ENCODE assay signal across 17 cellular contexts in genomic region chr18:74081966-74082365, GRCh38.
DNase-seq lines count a peak whose midpoint lies in the region; ATAC-seq lines count a peak whose summit lies in the region.
"Had no signal": no experiment of that assay in that cellular context is flagged by ENCODE, and none has a peak within 500 bp of the region (broad histone marks: within the 10 kb centered on the region; RNA-seq: fewer than 3 reads in every experiment).

No MANE protein-coding gene starts in this region.

- H3K9me3 Mint-ChIP-seq in activated CD4-positive, alpha-beta T cell treated with anti-CD3 and anti-CD28 coated beads for 36 hours (ENCODE audit: low read depth) = no peaks in the 10 kb centered on the region
- no peaks in the 10 kb centered on the region for H3K9me3 Mint-ChIP-seq in CD4-positive, alpha-beta memory T cell
- no peaks in the 10 kb centered on the region for H3K9me3 Mint-ChIP-seq in activated CD8-positive, alpha-beta T cell treated with anti-CD3 and anti-CD28 coated beads, Interleukin-2, amount 10 ng/mL, durations not matched to agents 7 days and 5 days (ENCODE audit: insufficient read depth)
- H3K9me3 Mint-ChIP-seq: activated naive CD4-positive, alpha-beta T cell treated with anti-CD3 and anti-CD28 coated beads, Interleukin-2, amount 50 U/mL, for 72 hours had no signal

- H3K4me1 ChIP-seq in CD4-positive, alpha-beta memory T cell (ENCODE audit: insufficient read depth, low read length) = peaks cover 10% of the 10 kb centered on the region
- H3K4me1 ChIP-seq: A549, body of pancreas, vagina had no signal

- POLR2A ChIA-PET in activated CD4-positive, alpha-beta T cell treated with anti-CD3 and anti-CD28 coated beads for 36 hours (lab: Charles Lee) = interaction anchor here (1.0 to 1.6 kb wide), 2 partner anchors 18 to 58 kb away, joined by 3 to 4 read pairs; no protein-coding TSS in a partner anchor
- POLR2A ChIA-PET in CD4-positive, alpha-beta memory T cell (lab: Charles Lee; ENCODE audit: partially characterized antibody) = interaction anchor here (1.0 to 1.1 kb wide), 2 partner anchors 18 to 414 kb away, joined by 4 to 6 read pairs; partner anchors contain the start of gene CNDP2
- POLR2A ChIA-PET in activated CD8-positive, alpha-beta T cell treated with anti-CD3 and anti-CD28 coated beads, Interleukin-2, amount 10 ng/mL, durations not matched to agents 7 days and 5 days (lab: Charles Lee) = interaction anchor here (1.0 to 2.7 kb wide), 6 partner anchors 8 to 41 kb away, joined by 3 to 50 read pairs (median 6); no protein-coding TSS in a partner anchor

- H3K4me3 Mint-ChIP-seq in activated CD4-positive, alpha-beta T cell treated with anti-CD3 and anti-CD28 coated beads for 36 hours = no peak overlapping the region
- peak overlapping the region in 4 of 8 donors; percentile 43 to 85 (median 63) for H3K4me3 Mint-ChIP-seq in CD4-positive, alpha-beta memory T cell
- no peak overlapping the region for H3K4me3 Mint-ChIP-seq in activated CD8-positive, alpha-beta T cell treated with anti-CD3 and anti-CD28 coated beads, Interleukin-2, amount 10 ng/mL, durations not matched to agents 7 days and 5 days

- no peaks in the 10 kb centered on the region for H3K27me3 ChIP-seq in CD4-positive, alpha-beta memory T cell (ENCODE audit: insufficient read depth, low read length)
- H3K27me3 ChIP-seq: body of pancreas, ovary, vagina had no signal

- H3K36me3 Mint-ChIP-seq in activated CD4-positive, alpha-beta T cell treated with anti-CD3 and anti-CD28 coated beads for 36 hours (ENCODE audit: low read depth) = no peaks in the 10 kb centered on the region
- H3K36me3 Mint-ChIP-seq in CD4-positive, alpha-beta memory T cell = no peaks in the 10 kb centered on the region
- no peaks in the 10 kb centered on the region for H3K36me3 Mint-ChIP-seq in activated CD8-positive, alpha-beta T cell treated with anti-CD3 and anti-CD28 coated beads, Interleukin-2, amount 10 ng/mL, durations not matched to agents 7 days and 5 days (ENCODE audit: low read depth)
- H3K36me3 Mint-ChIP-seq: activated naive CD4-positive, alpha-beta T cell treated with anti-CD3 and anti-CD28 coated beads, Interleukin-2, amount 50 U/mL, for 72 hours had no signal

- H3K27me3 Mint-ChIP-seq in activated CD4-positive, alpha-beta T cell treated with anti-CD3 and anti-CD28 coated beads for 36 hours = no peaks in the 10 kb centered on the region
- no peaks in the 10 kb centered on the region for H3K27me3 Mint-ChIP-seq in CD4-positive, alpha-beta memory T cell
- peaks cover 2% of the 10 kb centered on the region for H3K27me3 Mint-ChIP-seq in activated CD8-positive, alpha-beta T cell treated with anti-CD3 and anti-CD28 coated beads, Interleukin-2, amount 10 ng/mL, durations not matched to agents 7 days and 5 days (ENCODE audit: low read depth)

- H3K27ac Mint-ChIP-seq in activated CD4-positive, alpha-beta T cell treated with anti-CD3 and anti-CD28 coated beads for 36 hours = peak overlapping the region; percentile 96
- H3K27ac Mint-ChIP-seq in CD4-positive, alpha-beta memory T cell = peak overlapping the region; percentile 7 to 98 (median 88)
- H3K27ac Mint-ChIP-seq in activated CD8-positive, alpha-beta T cell treated with anti-CD3 and anti-CD28 coated beads, Interleukin-2, amount 10 ng/mL, durations not matched to agents 7 days and 5 days = peak overlapping the region; percentile 12

- H3K4me1 Mint-ChIP-seq in activated CD4-positive, alpha-beta T cell treated with anti-CD3 and anti-CD28 coated beads for 36 hours = peaks cover 18% of the 10 kb centered on the region
- H3K4me1 Mint-ChIP-seq in CD4-positive, alpha-beta memory T cell = peaks cover 10 to 16% (median 13%) of the 10 kb centered on the region in 4 donors
- H3K4me1 Mint-ChIP-seq in activated CD8-positive, alpha-beta T cell treated with anti-CD3 and anti-CD28 coated beads, Interleukin-2, amount 10 ng/mL, durations not matched to agents 7 days and 5 days (ENCODE audit: low read depth) = peaks cover 19% of the 10 kb centered on the region

- no peak overlapping the region for H3K27ac ChIP-seq in CD4-positive, alpha-beta memory T cell (ENCODE audit: low read depth, low read length)
- H3K27ac ChIP-seq: body of pancreas, ovary, vagina had no signal

- CTCF ChIA-PET in activated CD4-positive, alpha-beta T cell treated with anti-CD3 and anti-CD28 coated beads for 36 hours (lab: Charles Lee) = interaction anchor here (0.6 to 2.8 kb wide), 15 partner anchors 8 to 416 kb away, joined by 3 to 19 read pairs (median 5); no protein-coding TSS in a partner anchor
- CTCF ChIA-PET in CD4-positive, alpha-beta memory T cell (lab: Charles Lee; ENCODE audit: partially characterized antibody) = interaction anchor here (1.0 to 2.5 kb wide), 10 partner anchors 18 to 470 kb away, joined by 3 to 13 read pairs (median 4); no protein-coding TSS in a partner anchor
- CTCF ChIA-PET in activated CD8-positive, alpha-beta T cell treated with anti-CD3 and anti-CD28 coated beads, Interleukin-2, amount 10 ng/mL, durations not matched to agents 7 days and 5 days (lab: Charles Lee) = interaction anchor here (0.7 to 2.8 kb wide), 28 partner anchors 8 to 417 kb away, joined by 3 to 114 read pairs (median 6); partner anchors contain the start of gene TIMM21

- no peak overlapping the region for H3K4me3 ChIP-seq in CD4-positive, alpha-beta memory T cell (ENCODE audit: low read length in 2 of 2)
- H3K4me3 ChIP-seq: A549, body of pancreas, GM12878, ovary, vagina had no signal

- no peaks in the 10 kb centered on the region for H3K9me3 ChIP-seq in CD4-positive, alpha-beta memory T cell (ENCODE audit: control insufficient read depth in 1 of 2, low read length in 2 of 2)
- H3K9me3 ChIP-seq: A549, body of pancreas, ovary, SK-N-SH, vagina had no signal

- intact Hi-C loops in activated CD4-positive, alpha-beta T cell treated with anti-CD3 and anti-CD28 coated beads for 36 hours (cut with DNase I, micrococcal nuclease) = loop anchor here (1.0 to 2.0 kb wide), 5 partner anchors 17 to 67 kb away; partner anchors contain the start of gene TIMM21 (in 2 of the 2)
- intact Hi-C loops in CD4-positive, alpha-beta memory T cell (cut with micrococcal nuclease) = loop anchor here (5.0 kb wide), 4 partner anchors 35 to 415 kb away; partner anchors contain the start of genes CNDP2, FBXO15 and TIMM21

- ATAC-seq in activated CD4-positive, alpha-beta T cell treated with anti-CD3 and anti-CD28 coated beads for 36 hours = no peak
- no peak for ATAC-seq in activated CD8-positive, alpha-beta T cell treated with anti-CD3 and anti-CD28 coated beads, Interleukin-2, amount 10 ng/mL, durations not matched to agents 7 days and 5 days
- ATAC-seq in activated CD4-positive, CD25-positive, alpha-beta regulatory T cell treated with anti-CD3 and anti-CD28 coated beads, Interleukin-2, amount 50 U/mL, for 24 hours = no peak
- ATAC-seq in HG02588 (IDR thresholded peaks at IDR 0.05; ENCODE audit: unreplicated experiment) = no peak

- DNase-seq in activated CD4-positive, alpha-beta T cell treated with anti-CD3 and anti-CD28 coated beads for 36 hours = peak; percentile 18
- DNase-seq in activated CD4-positive, alpha-beta T cell treated with anti-CD3 and anti-CD28 coated beads for 1 hour = no peak
- DNase-seq in CD4-positive, alpha-beta memory T cell = no peak
- no peak for DNase-seq in activated CD8-positive, alpha-beta T cell treated with anti-CD3 and anti-CD28 coated beads, Interleukin-2, amount 10 ng/mL, durations not matched to agents 7 days and 5 days
- peak; percentile 30 for DNase-seq in kidney tubule cell (ENCODE audit: low spot score)
- DNase-seq in COLO829 (ENCODE audit: low spot score) = no peak
- DNase-seq: kidney glomerular epithelial cell, NCI-H1048, ovary had no signal

- no peaks in the 10 kb centered on the region for H3K36me3 ChIP-seq in CD4-positive, alpha-beta memory T cell (ENCODE audit: insufficient read depth, low read length)
- H3K36me3 ChIP-seq: ovary, vagina had no signal

Comparison
In these comparisons a context has a peak if more than half of its experiments do, and no peak if none do; other contexts are left out.
1. DNase-seq: peak in activated CD4-positive, alpha-beta T cell treated with anti-CD3 and anti-CD28 coated beads for 36 hours (single experiment) and kidney tubule cell (single experiment); none in activated CD4-positive, alpha-beta T cell treated with anti-CD3 and anti-CD28 coated beads for 1 hour (single experiment), CD4-positive, alpha-beta memory T cell (0 of 5), activated CD8-positive, alpha-beta T cell treated with anti-CD3 and anti-CD28 coated beads, Interleukin-2, amount 10 ng/mL, durations not matched to agents 7 days and 5 days (single experiment) and COLO829 (single experiment).
2. H3K27ac Mint-ChIP-seq: peak in every context shown above with its lines; median percentile 96 in activated CD4-positive, alpha-beta T cell treated with anti-CD3 and anti-CD28 coated beads for 36 hours; 88 in CD4-positive, alpha-beta memory T cell; 12 in activated CD8-positive, alpha-beta T cell treated with anti-CD3 and anti-CD28 coated beads, Interleukin-2, amount 10 ng/mL, durations not matched to agents 7 days and 5 days.